ENCODE assay signal across 12 cellular contexts in the genomic region with DNA sequence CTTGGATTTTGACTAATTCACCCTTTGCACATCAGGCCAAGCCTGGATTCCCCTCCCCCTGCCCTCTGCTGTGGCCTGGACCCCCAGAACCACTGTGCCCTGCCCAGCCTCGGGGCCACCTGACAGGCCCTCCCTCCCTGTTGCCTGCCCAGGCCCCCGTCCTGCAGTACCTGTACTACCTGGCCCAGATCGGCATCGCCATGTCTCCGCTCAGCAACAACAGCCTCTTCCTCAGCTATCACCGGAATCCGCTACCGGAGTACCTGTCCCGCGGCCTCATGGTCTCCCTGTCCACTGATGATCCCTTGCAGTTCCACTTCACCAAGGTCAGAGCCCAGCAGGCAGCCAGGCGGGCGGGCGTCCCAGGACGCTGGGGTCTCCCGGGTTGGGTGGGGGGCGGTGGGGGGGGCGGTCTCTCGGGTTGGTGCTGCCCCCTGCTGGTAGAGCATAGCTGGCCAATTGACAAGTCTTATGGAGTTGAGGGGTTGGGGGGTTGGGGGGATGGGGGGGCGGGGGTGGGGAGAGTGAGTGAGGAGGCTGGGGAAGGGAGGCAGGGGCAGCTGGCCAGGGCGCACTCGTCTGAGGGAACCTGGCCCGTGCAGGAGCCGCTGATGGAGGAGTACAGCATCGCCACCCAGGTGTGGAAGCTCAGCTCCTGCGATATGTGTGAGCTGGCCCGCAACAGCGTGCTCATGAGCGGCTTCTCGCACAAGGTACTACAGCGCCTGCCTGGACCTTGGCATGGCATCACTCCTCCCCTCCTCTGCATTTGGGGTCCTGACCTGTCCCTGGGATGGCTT. TPM values are rescaled to one million over a fixed set of nuclear protein-coding genes. Genes with fewer than 3 reads are reported as not detected.
DNase-seq lines count a peak whose midpoint lies in the region; FAIRE-seq and TF ChIP-seq lines count a peak whose summit lies in the region.
"Had no signal": no experiment of that assay in that cellular context is flagged by ENCODE, and none has a peak within 500 bp of the region (broad histone marks: within the 10 kb centered on the region; RNA-seq: fewer than 3 reads in every experiment).

No MANE protein-coding gene starts in this region.

- H3K27ac Mint-ChIP-seq in activated naive CD4-positive, alpha-beta T cell treated with anti-CD3 and anti-CD28 coated beads for 36 hours, result no peak overlapping the region

- H3K9me3 Mint-ChIP-seq in activated naive CD4-positive, alpha-beta T cell treated with anti-CD3 and anti-CD28 coated beads for 36 hours, result no peaks in the 10 kb centered on the region

- H3K36me3 ChIP-seq in HAP-1 (replicated peaks), result peaks cover 42% of the 10 kb centered on the region
- peaks cover 15 to 61% (median 26%) of the 10 kb centered on the region in 4 donors for H3K36me3 ChIP-seq in liver (ENCODE audit: control insufficient read depth in 4 of 4, insufficient read depth in 3 of 4, low read depth in 1 of 4, low read length in 3 of 4)
- peaks cover 16% of the 10 kb centered on the region; the same call in 1 of the 2 replicates for H3K36me3 ChIP-seq in GM23248 (ENCODE audit: low read depth)
- H3K36me3 ChIP-seq in small intestine (ENCODE audit: control insufficient read depth in 2 of 2, insufficient read depth in 2 of 2, low read length in 2 of 2), result peaks cover 13 to 14% of the 10 kb centered on the region in 2 donors

- DNase-seq in AG04450 (ENCODE audit: low read depth, low spot score) (no peak), HAP-1 (ENCODE audit: low spot score in 2 of 2) (peak; percentile 1 to 56), GM23248 (no peak), CD1c-positive myeloid dendritic cell (ENCODE audit: extremely low spot score) (no peak), small intestine (no peak), NCI-H526 treated with DMSO at 0.1 percent for 48 hours (lab: John Stamatoyannopoulos, UW) (no peak)
- peak; percentile 58 for DNase-seq in activated naive CD4-positive, alpha-beta T cell treated with anti-CD3 and anti-CD28 coated beads for 36 hours
- DNase-seq: EL had no signal

- H3K9ac ChIP-seq in liver (ENCODE audit: low read depth in 1 of 2, low read length in 2 of 2) (no peak overlapping the region), GM23248 (no peak overlapping the region)
- H3K9ac ChIP-seq: KMS-11 had no signal

- no peaks in the 10 kb centered on the region for H3K27me3 Mint-ChIP-seq in activated naive CD4-positive, alpha-beta T cell treated with anti-CD3 and anti-CD28 coated beads for 36 hours (ENCODE audit: low read depth)

- H3K27me3 ChIP-seq in AG04450 (ENCODE audit: control insufficient read depth, insufficient read depth, low read length) (no peaks in the 10 kb centered on the region), HAP-1 (ENCODE audit: low read depth) (no peaks in the 10 kb centered on the region), liver (ENCODE audit: control insufficient read depth in 4 of 4, insufficient read depth in 4 of 4, low read length in 3 of 4) (no peaks in the 10 kb centered on the region), GM23248 (replicated peaks; ENCODE audit: insufficient read depth) (no peaks in the 10 kb centered on the region), small intestine (ENCODE audit: control insufficient read depth in 2 of 2, insufficient read depth in 2 of 2, low read length in 2 of 2) (no peaks in the 10 kb centered on the region)

- H4K20me1 ChIP-seq in GM23248 (ENCODE audit: insufficient read depth), result no peaks in the 10 kb centered on the region

- WGBS in liver, result 82% methylated on average over 30 of the region's 30 CpGs
- 82 to 86% methylated on average over 25 to 30 of the region's 30 CpGs for WGBS in GM23248 (ENCODE audit: low coverage in 1 of 2, low lambda C conversion rate in 2 of 2, missing lambda C conversion rate in 2 of 2), 2 experiments
- WGBS in small intestine, 3 donors, result 80 to 83% (median 83%) methylated on average over 29 to 30 of the region's 30 CpGs

- H3K79me2 ChIP-seq in GM23248 (ENCODE audit: insufficient read depth), result peaks cover 11% of the 10 kb centered on the region

- no peaks in the 10 kb centered on the region; the same call in 1 of the 2 replicates for H3K9me3 ChIP-seq in AG04450 (ENCODE audit: control insufficient read depth, insufficient read depth, low read length)
- H3K9me3 ChIP-seq in HAP-1, result no peaks in the 10 kb centered on the region
- H3K9me3 ChIP-seq in liver (ENCODE audit: control insufficient read depth in 4 of 4, low read length in 3 of 4), result no peaks in the 10 kb centered on the region
- no peaks in the 10 kb centered on the region for H3K9me3 ChIP-seq in GM23248 (ENCODE audit: low read depth)
- H3K9me3 ChIP-seq in small intestine (ENCODE audit: control insufficient read depth, low read depth), result no peaks in the 10 kb centered on the region
- H3K9me3 ChIP-seq: mucosa of descending colon had no signal

- no peaks in the 10 kb centered on the region for H3K4me1 ChIP-seq in HAP-1
- no peaks in the 10 kb centered on the region for H3K4me1 ChIP-seq in liver (ENCODE audit: control insufficient read depth in 4 of 4, insufficient read depth in 4 of 4, low read length in 3 of 4)
- no peaks in the 10 kb centered on the region for H3K4me1 ChIP-seq in GM23248 (ENCODE audit: insufficient read depth)
- peaks cover 0 to 4% of the 10 kb centered on the region in 2 donors for H3K4me1 ChIP-seq in small intestine (ENCODE audit: control insufficient read depth in 2 of 2, insufficient read depth in 1 of 2, low read depth in 1 of 2, low read length in 1 of 2)

- H3K4me1 Mint-ChIP-seq in activated naive CD4-positive, alpha-beta T cell treated with anti-CD3 and anti-CD28 coated beads for 36 hours (ENCODE audit: low read depth), result peaks cover 11% of the 10 kb centered on the region

- H3K27ac ChIP-seq in AG04450 (ENCODE audit: low read depth, low read length) (no peak overlapping the region), liver (ENCODE audit: low read depth in 1 of 2, low read length in 2 of 2) (no peak overlapping the region), GM23248 (no peak overlapping the region), small intestine (ENCODE audit: low read depth in 1 of 2, low read length in 1 of 2) (no peak overlapping the region)
- H3K27ac ChIP-seq: KMS-11 had no signal

- H3F3A ChIP-seq in GM23248 (ENCODE audit: insufficient read depth), result peaks cover 13% of the 10 kb centered on the region

- intact Hi-C loops in activated naive CD4-positive, alpha-beta T cell treated with anti-CD3 and anti-CD28 coated beads for 36 hours (cut with micrococcal nuclease), result loop anchor here (1.0 kb wide), 1 partner anchor 84 kb away; no protein-coding TSS in a partner anchor

- no peak for TF ChIP-seq RAD21 in liver (IDR thresholded peaks at IDR 0.05)

- no peak overlapping the region for H3K4me3 Mint-ChIP-seq in activated naive CD4-positive, alpha-beta T cell treated with anti-CD3 and anti-CD28 coated beads for 36 hours

- CTCF ChIA-PET in AG04450 (lab: Charles Lee), result interaction anchor here (0.6 to 8.9 kb wide), 15 partner anchors 8 to 363 kb away, joined by 3 to 64 read pairs (median 4); a partner anchor contains a TSS
- CTCF ChIA-PET in activated naive CD4-positive, alpha-beta T cell treated with anti-CD3 and anti-CD28 coated beads for 36 hours (lab: Charles Lee), result interaction anchor here (0.5 to 4.3 kb wide), 20 partner anchors 10 to 355 kb away, joined by 3 to 48 read pairs (median 4); a partner anchor contains a TSS

- no peak overlapping the region for H3K4me2 ChIP-seq in GM23248 (ENCODE audit: unreplicated experiment)
- H3K4me2 ChIP-seq: KMS-11 had no signal

- peaks cover 24% of the 10 kb centered on the region for H3K36me3 Mint-ChIP-seq in activated naive CD4-positive, alpha-beta T cell treated with anti-CD3 and anti-CD28 coated beads for 36 hours (ENCODE audit: low read depth)

- POLR2A ChIA-PET in AG04450 (lab: Yijun Ruan, JAX), result interaction anchor here (1.2 kb wide), 1 partner anchor 82 kb away, joined by 5 read pairs; a partner anchor contains a TSS

- H3K9me2 ChIP-seq in GM23248 (ENCODE audit: insufficient read depth), result no peaks in the 10 kb centered on the region

- H3K4me3 ChIP-seq in AG04450 (ENCODE audit: low read depth, low read length) (no peak overlapping the region), HAP-1 (no peak overlapping the region), liver (ENCODE audit: low read depth in 1 of 3, low read length in 3 of 3) (no peak overlapping the region), GM23248 (no peak overlapping the region), small intestine (ENCODE audit: low read depth in 1 of 2, low read length in 2 of 2) (no peak overlapping the region)
- H3K4me3 ChIP-seq: mucosa of descending colon had no signal

- H2AFZ ChIP-seq in GM23248, result no peak overlapping the region

- in situ Hi-C loops in HAP-1 (cut with MboI; ENCODE audit: low sequenced_read_pairs) (no loop called here), GM23248 (cut with MboI) (no loop called here)

- no peak for FAIRE-seq in small intestine (lab: Jason Lieb, UNC)

- peak; percentile 8; the same call in 1 of the 2 replicates for TF ChIP-seq CTCF in AG04450 (IDR thresholded peaks at IDR 0.05; ENCODE audit: low read depth, low read length)
- peak; percentile 9 for TF ChIP-seq CTCF in liver (IDR thresholded peaks at IDR 0.05; ENCODE audit: low read depth, low read length, missing input control)

RNA-seq across cellular contexts. Expression of a gene that starts 10.6 kb away (rescaled TPM):
- 35.4 and 54.2 TPM in 2 replicates for polyA plus RNA-seq in AG04450 (2011; rRNA removed)
- 75.4 and 97.7 TPM in 2 replicates for polyA minus RNA-seq in AG04450 (2011; rRNA and poly(A)+ RNA removed)
- total RNA-seq in activated naive CD4-positive, alpha-beta T cell treated with anti-CD3 and anti-CD28 coated beads for 36 hours, result 10 to 100 TPM; 41.3 to 56.9 TPM
- total RNA-seq in liver, result 10 to 100 TPM; 19.2 to 87.4 TPM
- 10 to 100 TPM; 20.2 to 25.2 TPM for polyA plus RNA-seq in liver
- total RNA-seq in GM23248 (2014; rRNA removed; shearing (Covaris generic)), result 79.3 and 87.9 TPM in 2 replicates
- polyA plus RNA-seq in GM23248 (2016; fragmentation: Nextera tagmentation; extraction: Ambion mirVana), result 61.1 and 61.3 TPM in 2 replicates
- 10 to 100 TPM; 25.9 to 38.3 (median 32.0) TPM for polyA plus RNA-seq in small intestine

RNA-seq across cellular contexts. Expression of a gene that starts 10.9 kb away (rescaled TPM):
- polyA plus RNA-seq in AG04450 (2011; rRNA removed), result 0.06 TPM in 1 of 2 replicates, not detected in the other
- polyA minus RNA-seq in AG04450 (2011; rRNA and poly(A)+ RNA removed), result 0.26 and 0.41 TPM in 2 replicates
- total RNA-seq in activated naive CD4-positive, alpha-beta T cell treated with anti-CD3 and anti-CD28 coated beads for 36 hours, result under 1 TPM; 0.22 to 0.50 TPM
- under 1 TPM; 0.09 to 0.17 TPM for total RNA-seq in liver
- polyA plus RNA-seq in liver, result under 1 TPM in 1 of 2 donors, not detected in 1; 0.17 TPM
- not detected in 2 replicates for total RNA-seq in GM23248 (2014; rRNA removed; shearing (Covaris generic))
- polyA plus RNA-seq in GM23248 (2016; fragmentation: Nextera tagmentation; extraction: Ambion mirVana), result 0.32 TPM in 1 of 2 replicates, not detected in the other
- under 1 TPM in 1 of 3 donors, not detected in 2; 0.28 TPM for polyA plus RNA-seq in small intestine
- total RNA-seq: mucosa of descending colon; T-helper 2 cell treated with Interferon-gamma antibody and Interleukin-4, amounts not matched to agents 100 ng/mL and 5 ng/mL, for 36 hours had no signal

RNA-seq across cellular contexts. Expression of a gene that starts 25.6 kb away (rescaled TPM):
- polyA plus RNA-seq in AG04450 (2011; rRNA removed) (62.6 and 64.1 TPM in 2 replicates), liver (10 to 100 TPM; 25.5 to 36.2 TPM), GM23248 (2016; fragmentation: Nextera tagmentation; extraction: Ambion mirVana) (12.4 and 15.2 TPM in 2 replicates), small intestine (100 to 1,000 TPM; 194 to 316 (median 217) TPM)
- polyA minus RNA-seq in AG04450 (2011; rRNA and poly(A)+ RNA removed), result 26.5 and 27.6 TPM in 2 replicates
- 1 to 10 TPM; 8.8 to 9.9 TPM for total RNA-seq in activated naive CD4-positive, alpha-beta T cell treated with anti-CD3 and anti-CD28 coated beads for 36 hours
- total RNA-seq in liver, result 10 to 100 TPM; 12.2 to 42.8 TPM
- 6.2 and 7.7 TPM in 2 replicates for total RNA-seq in GM23248 (2014; rRNA removed; shearing (Covaris generic))

RNA-seq across cellular contexts. Expression of a gene that starts 37.6 kb away (rescaled TPM):
- 90.2 and 93.8 TPM in 2 replicates for polyA plus RNA-seq in AG04450 (2011; rRNA removed)
- 43.4 and 43.6 TPM in 2 replicates for polyA minus RNA-seq in AG04450 (2011; rRNA and poly(A)+ RNA removed)
- total RNA-seq in activated naive CD4-positive, alpha-beta T cell treated with anti-CD3 and anti-CD28 coated beads for 36 hours, result 10 to 100 TPM; 14.2 to 14.3 TPM
- 10 to 100 TPM in 1 of 2 donors, 1 to 10 TPM in 1; 7.1 to 15.1 TPM for total RNA-seq in liver
- polyA plus RNA-seq in liver, result 1 to 10 TPM; 7.4 to 8.4 TPM
- total RNA-seq in GM23248 (2014; rRNA removed; shearing (Covaris generic)), result 19.7 and 27.7 TPM in 2 replicates
- 40.1 and 41.2 TPM in 2 replicates for polyA plus RNA-seq in GM23248 (2016; fragmentation: Nextera tagmentation; extraction: Ambion mirVana)
- 10 to 100 TPM; 29.4 to 66.2 (median 42.2) TPM for polyA plus RNA-seq in small intestine

RNA-seq across cellular contexts. Expression of a gene that starts 57.3 kb away (rescaled TPM):
- 1.6 and 1.8 TPM in 2 replicates for polyA plus RNA-seq in AG04450 (2011; rRNA removed)
- 0.74 and 1.1 TPM in 2 replicates for polyA minus RNA-seq in AG04450 (2011; rRNA and poly(A)+ RNA removed)
- total RNA-seq in activated naive CD4-positive, alpha-beta T cell treated with anti-CD3 and anti-CD28 coated beads for 36 hours, result not detected
- total RNA-seq in liver, result 100 to 1,000 TPM in 1 of 2 donors, 10 to 100 TPM in 1; 14.7 to 273 TPM
- 100 to 1,000 TPM; 221 to 341 TPM for polyA plus RNA-seq in liver
- not detected in 2 replicates for total RNA-seq in GM23248 (2014; rRNA removed; shearing (Covaris generic))
- polyA plus RNA-seq in GM23248 (2016; fragmentation: Nextera tagmentation; extraction: Ambion mirVana), result not detected in 2 replicates
- 100 to 1,000 TPM in 2 of 3 donors, 1 to 10 TPM in 1; 2.7 to 175 (median 101) TPM for polyA plus RNA-seq in small intestine

Comparison
In these comparisons a context has a peak if more than half of its experiments do, and no peak if none do; other contexts are left out.
1. DNase-seq: peak in HAP-1 (2 of 2) and activated naive CD4-positive, alpha-beta T cell treated with anti-CD3 and anti-CD28 coated beads for 36 hours (single experiment); none in AG04450 (single experiment), GM23248 (single experiment), CD1c-positive myeloid dendritic cell (single experiment), small intestine (single experiment) and NCI-H526 treated with DMSO at 0.1 percent for 48 hours (single experiment).